Comparison of ENCODE assay signal across 21 cellular contexts in the genomic region with DNA sequence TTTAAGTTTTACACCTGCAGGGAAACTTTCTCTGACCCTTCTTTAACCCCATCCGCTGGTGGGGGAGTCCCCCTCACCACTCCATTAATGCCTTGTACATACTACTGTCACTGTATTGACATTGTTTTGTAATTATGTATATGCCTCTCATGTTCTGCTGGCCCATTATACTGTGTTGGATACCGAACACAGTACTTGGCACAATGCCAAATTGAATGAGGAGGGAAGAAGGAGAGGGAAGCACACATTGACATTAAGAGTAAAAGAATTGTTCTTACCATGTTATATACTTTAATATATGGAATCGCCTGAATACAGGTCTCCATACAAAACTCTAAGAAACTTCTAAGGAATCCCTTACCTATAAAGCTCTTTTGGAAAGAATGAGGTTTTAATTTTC.
"Had no signal": no experiment of that assay in that cellular context is flagged by ENCODE, and none has a peak within 500 bp of the region (broad histone marks: within the 10 kb centered on the region; RNA-seq: fewer than 3 reads in every experiment).

No MANE protein-coding gene starts in this region.

- H3K27me3 ChIP-seq: neutrophil, pancreas, sigmoid colon, thyroid gland, uterus had no signal

- H3K9me3 ChIP-seq: lower lobe of right lung, neutrophil, pancreas, sigmoid colon, thyroid gland, uterus had no signal

- H3K27ac ChIP-seq: lower lobe of right lung, neutrophil, pancreas, sigmoid colon, thyroid gland, uterus had no signal

- H3K4me1 ChIP-seq: lower lobe of right lung, pancreas, sigmoid colon, thyroid gland, uterus had no signal

- H3K4me3 ChIP-seq: lower lobe of right lung, pancreas, sigmoid colon, thyroid gland, uterus had no signal

- H3K27me3 Mint-ChIP-seq: natural killer cell treated with Interleukin-12 subunit alpha and Interleukin-12 subunit beta and Interleukin-15 and Interleukin-18, amount 100 ng/mL, for 72 hours had no signal

- H3K36me3 ChIP-seq: pancreas, thyroid gland, uterus had no signal

- H3K9me3 Mint-ChIP-seq: natural killer cell treated with Interleukin-12 subunit alpha and Interleukin-12 subunit beta and Interleukin-15 and Interleukin-18, amount 100 ng/mL, for 72 hours; stimulated activated effector memory CD8-positive, alpha-beta T cell treated with anti-CD3 and anti-CD28 coated beads, Interleukin-12 subunit alpha, Interleukin-12 subunit beta, amount 100 ng/mL, for 72 hours had no signal

- ATAC-seq: activated CD4-positive, CD25-positive, alpha-beta regulatory T cell treated with anti-CD3 and anti-CD28 coated beads, Interleukin-2, amount 50 U/mL, for 24 hours; lower lobe of right lung; natural killer cell treated with Interleukin-12 subunit alpha and Interleukin-12 subunit beta and Interleukin-15 and Interleukin-18, amount 100 ng/mL, for 72 hours; pancreas; stimulated activated effector memory CD8-positive, alpha-beta T cell treated with anti-CD3 and anti-CD28 coated beads, Interleukin-12 subunit alpha, Interleukin-12 subunit beta, amount 100 ng/mL, for 72 hours had no signal

- H3K27ac Mint-ChIP-seq: natural killer cell treated with Interleukin-12 subunit alpha and Interleukin-12 subunit beta and Interleukin-15 and Interleukin-18, amount 100 ng/mL, for 72 hours; stimulated activated effector memory CD8-positive, alpha-beta T cell treated with anti-CD3 and anti-CD28 coated beads, Interleukin-12 subunit alpha, Interleukin-12 subunit beta, amount 100 ng/mL, for 72 hours had no signal

- H3K4me3 Mint-ChIP-seq: natural killer cell treated with Interleukin-12 subunit alpha and Interleukin-12 subunit beta and Interleukin-15 and Interleukin-18, amount 100 ng/mL, for 72 hours; stimulated activated effector memory CD8-positive, alpha-beta T cell treated with anti-CD3 and anti-CD28 coated beads, Interleukin-12 subunit alpha, Interleukin-12 subunit beta, amount 100 ng/mL, for 72 hours had no signal

- DNase-seq: activated CD4-positive, alpha-beta T cell treated with anti-CD3 and anti-CD28 coated beads, Interleukin-2, amount 50 U/mL, for 1 hour; activated CD8-positive, alpha-beta memory T cell treated with anti-CD3 and anti-CD28 coated beads, Interleukin-2, amount 50 U/mL, for 48 hours; activated effector memory CD4-positive, alpha-beta T cell treated with anti-CD3 and anti-CD28 coated beads, Interleukin-2, amount 50 U/mL, for 16 hours; activated naive CD4-positive, alpha-beta T cell treated with anti-CD3 and anti-CD28 coated beads, Interleukin-2, amount 50 U/mL, for 16 hours; activated T-cell treated with anti-CD3 and anti-CD28 coated beads, Interleukin-2, amount 50 U/mL, for 48 hours; aorta; cortex of kidney; erythroblast; foreskin melanocyte; glutamatergic neuron; hippocampal formation; lower lobe of right lung; pancreas; sigmoid colon; stimulated activated CD4-positive, alpha-beta T cell treated with anti-CD3 and anti-CD28 coated beads, Interleukin-4, amount 100 ng/mL, for 24 hours; thyroid gland; uterus had no signal
